In the genomic region with DNA sequence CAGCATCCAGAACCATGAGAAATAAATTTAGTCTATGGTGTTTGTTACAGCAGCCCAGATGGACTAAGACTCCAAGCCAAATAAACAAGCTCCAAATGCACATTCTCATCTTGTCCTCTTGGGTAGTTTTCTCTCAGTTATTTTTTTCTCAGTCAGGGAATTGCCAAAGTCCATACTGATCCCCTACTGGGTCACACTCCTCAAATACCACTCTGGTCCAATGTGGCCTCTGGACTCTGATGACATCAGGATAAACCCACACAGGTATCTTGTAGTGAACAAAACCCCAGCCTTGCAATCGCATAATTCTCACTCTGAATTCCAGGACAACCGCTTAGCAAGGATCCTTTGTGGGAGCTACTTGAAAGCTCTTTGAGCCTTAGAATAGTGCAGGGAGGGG, we compare ENCODE assay signal across 21 cellular contexts.
"Had no signal": no experiment of that assay in that cellular context is flagged by ENCODE, and none has a peak within 500 bp of the region (broad histone marks: within the 10 kb centered on the region; RNA-seq: fewer than 3 reads in every experiment).

No MANE protein-coding gene starts in this region.

- H3K27ac ChIP-seq: coronary artery, dorsolateral prefrontal cortex, esophagus muscularis mucosa, foreskin keratinocyte, gastroesophageal sphincter, heart right ventricle, left ventricle myocardium inferior had no signal

- H3K36me3 ChIP-seq: esophagus muscularis mucosa, gastroesophageal sphincter, heart right ventricle, left ventricle myocardium inferior, lower lobe of right lung had no signal

- H3K4me1 ChIP-seq: esophagus muscularis mucosa, gastroesophageal sphincter, heart right ventricle, left ventricle myocardium inferior had no signal

- H3K9me3 ChIP-seq: esophagus muscularis mucosa, gastroesophageal sphincter, heart right ventricle, left ventricle myocardium inferior, lower lobe of right lung had no signal

- FAIRE-seq: colon, endothelial cell of umbilical vein, frontal cortex, islet of Langerhans, keratinocyte had no signal

- H3K4me3 ChIP-seq: coronary artery, dorsolateral prefrontal cortex, esophagus muscularis mucosa, gastroesophageal sphincter, heart right ventricle, left ventricle myocardium inferior, lower lobe of right lung had no signal

- H3K27me3 ChIP-seq: dorsolateral prefrontal cortex, esophagus muscularis mucosa, foreskin keratinocyte, gastroesophageal sphincter, heart right ventricle had no signal

- DNase-seq: dermis blood vessel endothelial cell; dorsolateral prefrontal cortex; effector CD4-positive, alpha-beta T cell; effector memory CD4-positive, alpha-beta T cell; foreskin keratinocyte; heart right ventricle; hippocampal formation; left cardiac atrium; left ventricle myocardium inferior; lower lobe of right lung; mesendoderm; midbrain; naive thymus-derived CD4-positive, alpha-beta T cell had no signal

- ATAC-seq: foreskin keratinocyte; gastroesophageal sphincter; heart right ventricle; left cardiac atrium; lower lobe of right lung; naive thymus-derived CD4-positive, alpha-beta T cell had no signal
